8 cellular contexts compared by ENCODE assay signal in the genomic region with DNA sequence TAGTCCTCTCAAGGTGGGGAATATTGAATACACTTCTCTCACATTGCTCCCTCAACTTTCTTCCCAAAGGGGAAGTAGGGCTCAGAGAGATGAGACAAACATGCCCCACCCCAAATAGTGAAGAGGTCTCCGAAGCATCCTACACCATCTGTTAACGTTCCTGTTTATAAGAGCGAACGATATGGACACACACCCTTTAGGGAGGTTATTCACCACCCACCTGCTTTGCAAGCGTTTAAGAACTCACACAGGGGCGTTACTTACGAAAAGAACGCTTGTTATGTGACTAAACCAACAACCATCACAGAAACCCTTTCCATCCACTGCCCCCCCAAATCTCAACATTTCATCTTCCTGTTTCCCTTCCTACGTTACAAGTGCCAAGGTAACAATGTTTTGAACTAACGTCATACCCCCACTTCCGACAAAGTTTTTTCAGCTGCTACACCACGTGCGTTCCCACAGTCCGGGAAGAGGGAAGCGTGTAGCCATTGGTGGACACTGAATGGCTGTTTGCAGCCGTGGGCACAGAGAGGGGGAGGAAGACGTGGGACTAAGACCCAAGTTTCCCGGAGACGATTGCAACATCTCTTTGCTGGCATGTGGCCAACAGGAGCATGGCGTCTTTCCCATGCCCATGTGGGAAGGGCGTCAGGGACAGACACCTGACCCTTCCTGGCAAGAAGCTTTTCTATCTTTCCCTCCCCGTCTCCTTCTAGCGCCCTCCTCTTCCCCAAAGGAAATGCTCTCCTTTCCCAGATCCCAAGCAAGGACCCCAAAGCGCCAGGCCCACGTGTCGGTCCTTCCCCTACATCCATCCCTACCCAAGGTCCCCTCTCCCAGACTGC. TPM values are rescaled to one million over a fixed set of nuclear protein-coding genes. Genes with fewer than 3 reads are reported as not detected.
DNase-seq lines count a peak whose midpoint lies in the region; ATAC-seq and TF ChIP-seq lines count a peak whose summit lies in the region.

No MANE protein-coding gene starts in this region.

- DNase-seq in AG09309 (ENCODE audit: low read depth) (peak; percentile 93), GM19238 (ENCODE audit: insufficient read length, low spot score) (peak; percentile 26), HT1080 (ENCODE audit: low read depth) (peak; percentile 93), SJCRH30 (peak; percentile 89 to 93), Right ventricle myocardium superior (peak; percentile 90), ovary (peak; percentile 91 to 97 (median 95)), tibial nerve (ENCODE audit: low spot score in 2 of 2) (peak; percentile 94 to 99)
- DNase-seq in activated naive CD8-positive, alpha-beta T cell treated with anti-CD3 and anti-CD28 coated beads, Interleukin-2, amount 50 U/mL, for 24 hours = peak; percentile 71

- peaks cover 32% of the 10 kb centered on the region for H3K36me3 Mint-ChIP-seq in activated naive CD8-positive, alpha-beta T cell treated with anti-CD3 and anti-CD28 coated beads, Interleukin-2, amount 50 U/mL, for 24 hours (ENCODE audit: low read depth)

- peak overlapping the region; percentile 98 for H3K27ac Mint-ChIP-seq in activated naive CD8-positive, alpha-beta T cell treated with anti-CD3 and anti-CD28 coated beads, Interleukin-2, amount 50 U/mL, for 24 hours

- H3K27me3 Mint-ChIP-seq in activated naive CD8-positive, alpha-beta T cell treated with anti-CD3 and anti-CD28 coated beads, Interleukin-2, amount 50 U/mL, for 24 hours = peaks cover 27% of the 10 kb centered on the region

- peak; percentile 99 for TF ChIP-seq EP300 in ovary (IDR thresholded peaks at IDR 0.05)
- peak; percentile 94 to 99 for TF ChIP-seq EP300 in tibial nerve (IDR thresholded peaks at IDR 0.05)

- intact Hi-C loops in Right ventricle myocardium superior (cut with DNase I) = loop anchor here (10.0 kb wide), 1 partner anchor 507 kb away; the partner anchor contains the start of gene GABARAPL1
- intact Hi-C loops in ovary (cut with DNase I) = loop anchor here in 2 of 4 donors (1.0 to 10.0 kb wide), 3 partner anchors 357 to 509 kb away; partner anchors contain the start of gene GABARAPL1 (in 1 of the 2)

- no peaks in the 10 kb centered on the region for H3K36me3 ChIP-seq in SJCRH30
- no peaks in the 10 kb centered on the region for H3K36me3 ChIP-seq in ovary
- H3K36me3 ChIP-seq in tibial nerve = no peaks in the 10 kb centered on the region

- H3K4me1 ChIP-seq in SJCRH30 (peaks cover 43% of the 10 kb centered on the region), ovary (ENCODE audit: insufficient read depth) (peaks cover 10% of the 10 kb centered on the region), tibial nerve (peaks cover 0 to 60% (median 33%) of the 10 kb centered on the region in 4 donors)

- H3K4me3 ChIP-seq in AG09309 (ENCODE audit: control insufficient read depth, low read depth, low read length) = peak overlapping the region; percentile 95
- H3K4me3 ChIP-seq in SJCRH30 = peak overlapping the region; percentile 89
- H3K4me3 ChIP-seq in ovary = peak overlapping the region; percentile 93
- H3K4me3 ChIP-seq in tibial nerve = peak overlapping the region; percentile 50 to 95 (median 72)

- no peak for TF ChIP-seq CTCF in AG09309 (IDR thresholded peaks at IDR 0.05; ENCODE audit: control insufficient read depth, insufficient read depth, low read depth, low read length, missing control alignments)
- TF ChIP-seq CTCF in ovary (IDR thresholded peaks at IDR 0.05) = no peak
- TF ChIP-seq CTCF in tibial nerve (IDR thresholded peaks at IDR 0.05) = no peak

- no peaks in the 10 kb centered on the region for H3K27me3 ChIP-seq in SJCRH30
- H3K27me3 ChIP-seq in ovary = no peaks in the 10 kb centered on the region
- no peaks in the 10 kb centered on the region for H3K27me3 ChIP-seq in tibial nerve

- peaks cover 60% of the 10 kb centered on the region for H3K4me1 Mint-ChIP-seq in activated naive CD8-positive, alpha-beta T cell treated with anti-CD3 and anti-CD28 coated beads, Interleukin-2, amount 50 U/mL, for 24 hours

- peak overlapping the region; percentile 90 for H3K27ac ChIP-seq in SJCRH30
- peak overlapping the region; percentile 99 to 100 for H3K27ac ChIP-seq in ovary
- H3K27ac ChIP-seq in tibial nerve = peak overlapping the region; percentile 91 to 99 (median 96)

- ATAC-seq in activated naive CD8-positive, alpha-beta T cell treated with anti-CD3 and anti-CD28 coated beads, Interleukin-2, amount 50 U/mL, for 24 hours = peak; percentile 75
- peak; percentile 88 for ATAC-seq in Right ventricle myocardium superior (ENCODE audit: poor library complexity)

- H3K9me3 ChIP-seq in SJCRH30 (replicated peaks) (no peaks in the 10 kb centered on the region), ovary (no peaks in the 10 kb centered on the region), tibial nerve (no peaks in the 10 kb centered on the region)

- TF ChIP-seq POLR2A in ovary (IDR thresholded peaks at IDR 0.05) (peak; percentile 47), tibial nerve (IDR thresholded peaks at IDR 0.05) (peak; percentile 63 to 65)

- 0% methylated on average over 26 of the region's 26 CpGs for WGBS in ovary, 3 donors
- WGBS in tibial nerve, 2 donors = 1% methylated on average over 26 of the region's 26 CpGs

- peak overlapping the region; percentile 97 for H3K4me3 Mint-ChIP-seq in activated naive CD8-positive, alpha-beta T cell treated with anti-CD3 and anti-CD28 coated beads, Interleukin-2, amount 50 U/mL, for 24 hours

- H3K9me3 Mint-ChIP-seq in activated naive CD8-positive, alpha-beta T cell treated with anti-CD3 and anti-CD28 coated beads, Interleukin-2, amount 50 U/mL, for 24 hours = no peaks in the 10 kb centered on the region

RNA-seq across cellular contexts. Expression of gene YBX3, which starts 1.2 kb away (rescaled TPM):
- 135 and 190 TPM in 2 replicates for total RNA-seq in HT1080 (2014; rRNA removed; shearing (Covaris generic))
- 391 and 429 TPM in 2 replicates for polyA plus RNA-seq in HT1080 (2015; cell fraction: cytosol; rRNA removed)
- polyA plus RNA-seq in HT1080 (2015; cell fraction: nucleus; rRNA removed) = 353 and 371 TPM in 2 replicates
- total RNA-seq in SJCRH30 (2014; rRNA removed; shearing (Covaris generic)) = 157 and 159 TPM in 2 replicates
- 535 TPM for total RNA-seq in Right ventricle myocardium superior
- total RNA-seq in ovary = 100 to 1,000 TPM; 241 to 404 (median 275) TPM
- 100 to 1,000 TPM; 193 to 302 TPM for polyA plus RNA-seq in ovary
- total RNA-seq in tibial nerve = 100 to 1,000 TPM; 264 to 714 (median 382) TPM

RNA-seq across cellular contexts. Expression of gene STYK1, which starts 48.0 kb away (rescaled TPM):
- total RNA-seq in HT1080 (2014; rRNA removed; shearing (Covaris generic)) = 0.69 and 1.4 TPM in 2 replicates
- 0.74 and 1.1 TPM in 2 replicates for polyA plus RNA-seq in HT1080 (2015; cell fraction: cytosol; rRNA removed)
- 0.42 and 1.6 TPM in 2 replicates for polyA plus RNA-seq in HT1080 (2015; cell fraction: nucleus; rRNA removed)
- total RNA-seq in SJCRH30 (2014; rRNA removed; shearing (Covaris generic)) = not detected in 2 replicates
- total RNA-seq in Right ventricle myocardium superior (not detected), ovary (1 to 10 TPM in 1 of 7 donors, under 1 TPM in 4, not detected in 2; 0.12 to 1.3 (median 0.33) TPM), tibial nerve (under 1 TPM in 1 of 4 donors, not detected in 3; 0.44 TPM)
- under 1 TPM; 0.07 to 0.70 TPM for polyA plus RNA-seq in ovary

Comparison
In these comparisons a context has a peak if more than half of its experiments do, and no peak if none do; other contexts are left out.
1. Peak in every context shown above with its lines: DNase-seq, ATAC-seq, H3K4me3 ChIP-seq and H3K27ac ChIP-seq.
2. DNase-seq: peak in every context shown above with its lines; median percentile 96 in tibial nerve; 95 in ovary; 93 in AG09309; 93 in HT1080; 91 in SJCRH30; 90 in Right ventricle myocardium superior; 71 in activated naive CD8-positive, alpha-beta T cell treated with anti-CD3 and anti-CD28 coated beads, Interleukin-2, amount 50 U/mL, for 24 hours; 26 in GM19238.